ENCODE assay signal across 13 cellular contexts in genomic region chr19:55493052-55493649, GRCh38. TPM values are rescaled to one million over a fixed set of nuclear protein-coding genes. Genes with fewer than 3 reads are reported as not detected.
A peak's percentile ranks its signal among the peaks of the same experiment; 100 is the strongest.
DNase-seq lines count a peak whose midpoint lies in the region; ATAC-seq and TF ChIP-seq lines count a peak whose summit lies in the region.
"Had no signal": no experiment of that assay in that cellular context is flagged by ENCODE, and none has a peak within 500 bp of the region (broad histone marks: within the 10 kb centered on the region; RNA-seq: fewer than 3 reads in every experiment).

No MANE protein-coding gene starts in this region.

- peaks cover 59% of the 10 kb centered on the region for H3K4me1 Mint-ChIP-seq in HFFc6 (ENCODE audit: low read depth)

- H3K27me3 Mint-ChIP-seq in HFFc6 (ENCODE audit: insufficient read depth) = peaks cover 6% of the 10 kb centered on the region

- TF ChIP-seq CTCF in HFFc6 (IDR thresholded peaks at IDR 0.05) = no peak; the same call in 1 of the 2 replicates
- TF ChIP-seq CTCF in esophagus muscularis mucosa (IDR thresholded peaks at IDR 0.05) = no peak
- no peak for TF ChIP-seq CTCF in tibial nerve (IDR thresholded peaks at IDR 0.05)
- no peak for TF ChIP-seq CTCF in mucosa of descending colon (IDR thresholded peaks at IDR 0.05)

- no peak for ATAC-seq in mucosa of descending colon
- ATAC-seq: stimulated activated memory B cell treated with anti-CD40 and anti-IgM and Interleukin-4, amounts not matched to agents 10 μg/mL and 1 μg/mL and 100 μg/mL, for 72 hours; WTC11 had no signal

- TF ChIP-seq EP300 in esophagus muscularis mucosa (IDR thresholded peaks at IDR 0.05) (no peak), tibial nerve (IDR thresholded peaks at IDR 0.05) (no peak)

- peaks cover 15% of the 10 kb centered on the region; the same call in 1 of the 2 replicates for H3K36me3 Mint-ChIP-seq in HFFc6 (ENCODE audit: low read depth)
- H3K36me3 Mint-ChIP-seq: stimulated activated memory B cell treated with anti-CD40 and anti-IgM and Interleukin-4, amounts not matched to agents 10 μg/mL and 1 μg/mL and 100 μg/mL, for 72 hours; WTC11 had no signal

- DNase-seq in HFFc6 (peak; percentile 45), esophagus muscularis mucosa (ENCODE audit: extremely low spot score) (no peak), tibial nerve (ENCODE audit: low spot score in 2 of 2) (no peak), dedifferentiated amniotic fluid mesenchymal stem cell (ENCODE audit: extremely low spot score) (no peak), mucosa of descending colon (no peak)
- DNase-seq in activated naive CD4-positive, alpha-beta T cell treated with Interleukin-2 at 50 U/mL for 16 hours = no peak
- DNase-seq: activated naive CD4-positive, alpha-beta T cell treated with anti-CD3 and anti-CD28 coated beads, Interleukin-2, amount 50 U/mL, for 16 hours; central memory CD4-positive, alpha-beta T cell; mesendoderm; stimulated activated CD4-positive, alpha-beta T cell treated with anti-CD3 and anti-CD28 coated beads, Interleukin-4, amount 100 ng/mL, for 4 hours had no signal

- H3K9ac ChIP-seq in mucosa of rectum (ENCODE audit: low read depth in 1 of 2, low read length in 2 of 2) = no peak overlapping the region

- H3K9me3 ChIP-seq in esophagus muscularis mucosa (no peaks in the 10 kb centered on the region), mucosa of rectum (ENCODE audit: control insufficient read depth in 2 of 2, low read length in 2 of 2) (no peaks in the 10 kb centered on the region), tibial nerve (no peaks in the 10 kb centered on the region), mucosa of descending colon (no peaks in the 10 kb centered on the region)

- intact Hi-C loops in esophagus muscularis mucosa (cut with DNase I) = no loop called here
- intact Hi-C loops in mucosa of descending colon (cut with DNase I, micrococcal nuclease) = no loop called here

- TF ChIP-seq POLR2A in esophagus muscularis mucosa (IDR thresholded peaks at IDR 0.05; ENCODE audit: low read depth) (no peak), tibial nerve (IDR thresholded peaks at IDR 0.05) (no peak)

- no peaks in the 10 kb centered on the region for H3K9me3 Mint-ChIP-seq in HFFc6
- H3K9me3 Mint-ChIP-seq: stimulated activated memory B cell treated with anti-CD40 and anti-IgM and Interleukin-4, amounts not matched to agents 10 μg/mL and 1 μg/mL and 100 μg/mL, for 72 hours; WTC11 had no signal

- WGBS in esophagus muscularis mucosa = 34% methylated on average over 7 of the region's 19 CpGs
- 35 to 48% methylated on average over 12 to 15 of the region's 19 CpGs for WGBS in tibial nerve, 2 donors

- peak overlapping the region; percentile 72 to 98 (median 96) for H3K27ac ChIP-seq in esophagus muscularis mucosa (replicated peaks in 1 of 4)
- H3K27ac ChIP-seq in mucosa of rectum (ENCODE audit: low read depth in 2 of 2, low read length in 2 of 2) = peak overlapping the region; percentile 2 to 32
- H3K27ac ChIP-seq in tibial nerve = peak overlapping the region; percentile 6 to 87 (median 79)

- H3K4me3 Mint-ChIP-seq in HFFc6 = peak overlapping the region; percentile 63
- H3K4me3 Mint-ChIP-seq: stimulated activated memory B cell treated with anti-CD40 and anti-IgM and Interleukin-4, amounts not matched to agents 10 μg/mL and 1 μg/mL and 100 μg/mL, for 72 hours; WTC11 had no signal

- H3K4me1 ChIP-seq in esophagus muscularis mucosa (peaks cover 20 to 76% (median 64%) of the 10 kb centered on the region in 4 donors), mucosa of rectum (ENCODE audit: control insufficient read depth in 2 of 2, insufficient read depth in 2 of 2, low read length in 2 of 2) (peaks cover 0 to 5% of the 10 kb centered on the region in 2 donors), tibial nerve (peaks cover 0 to 73% (median 12%) of the 10 kb centered on the region in 4 donors), mucosa of descending colon (ENCODE audit: low read depth) (no peaks in the 10 kb centered on the region)

- H3K27me3 ChIP-seq in esophagus muscularis mucosa (peaks cover 0 to 1% (median 0%) of the 10 kb centered on the region in 4 donors), mucosa of rectum (ENCODE audit: control insufficient read depth in 2 of 2, insufficient read depth in 2 of 2, low read length in 2 of 2) (peaks cover 3 to 9% of the 10 kb centered on the region in 2 donors), tibial nerve (no peaks in the 10 kb centered on the region)

- H3K36me3 ChIP-seq in esophagus muscularis mucosa = peaks cover 0 to 4% (median 2%) of the 10 kb centered on the region in 4 donors
- no peaks in the 10 kb centered on the region for H3K36me3 ChIP-seq in mucosa of rectum (ENCODE audit: control insufficient read depth in 2 of 2, insufficient read depth in 2 of 2, low read length in 2 of 2)
- no peaks in the 10 kb centered on the region for H3K36me3 ChIP-seq in tibial nerve
- H3K36me3 ChIP-seq in mucosa of descending colon (ENCODE audit: low read depth) = no peaks in the 10 kb centered on the region

- H3K4me3 ChIP-seq in esophagus muscularis mucosa (peak overlapping the region; percentile 20 to 50 (median 32)), mucosa of rectum (ENCODE audit: low read length in 2 of 2) (no peak overlapping the region), tibial nerve (peak overlapping the region in 2 of 4 donors; percentile 11 to 45), mucosa of descending colon (no peak overlapping the region)

- peak overlapping the region; percentile 76 for H3K27ac Mint-ChIP-seq in HFFc6
- H3K27ac Mint-ChIP-seq: stimulated activated memory B cell treated with anti-CD40 and anti-IgM and Interleukin-4, amounts not matched to agents 10 μg/mL and 1 μg/mL and 100 μg/mL, for 72 hours; WTC11 had no signal

RNA-seq across cellular contexts. Expression of gene SSC5D, which starts 4.9 kb away (rescaled TPM):
- 10 to 100 TPM; 47.7 to 59.9 (median 51.9) TPM for total RNA-seq in HFFc6 (2021; fragmentation: NEBNext Ultra II Directional; extraction: Animal tissue kit (Norgen Biotek cat#: 25700))
- 10 to 100 TPM in 3 of 4 donors, 1 to 10 TPM in 1; 9.5 to 41.2 (median 14.6) TPM for total RNA-seq in esophagus muscularis mucosa
- total RNA-seq in tibial nerve = 10 to 100 TPM in 1 of 4 donors, 1 to 10 TPM in 3; 3.9 to 14.5 (median 7.2) TPM
- total RNA-seq in mucosa of descending colon = 10 to 100 TPM in 1 of 3 donors, 1 to 10 TPM in 2; 2.6 to 35.0 (median 4.0) TPM

RNA-seq across cellular contexts. Expression of gene NAT14, which starts 8.2 kb away (rescaled TPM):
- 10 to 100 TPM; 53.3 to 72.0 (median 61.3) TPM for total RNA-seq in HFFc6 (2021; fragmentation: NEBNext Ultra II Directional; extraction: Animal tissue kit (Norgen Biotek cat#: 25700))
- 10 to 100 TPM in 3 of 4 donors, 1 to 10 TPM in 1; 5.8 to 14.2 (median 10.2) TPM for total RNA-seq in esophagus muscularis mucosa
- total RNA-seq in tibial nerve = 1 to 10 TPM; 3.1 to 8.0 (median 4.3) TPM
- 10 to 100 TPM in 1 of 3 donors, 1 to 10 TPM in 2; 3.9 to 21.7 (median 5.5) TPM for total RNA-seq in mucosa of descending colon

RNA-seq across cellular contexts. Expression of gene ZNF628, which starts 16.7 kb away (rescaled TPM):
- 10 to 100 TPM in 2 of 6 experiments, 1 to 10 TPM in 4; 8.6 to 11.3 (median 9.5) TPM for total RNA-seq in HFFc6 (2021; fragmentation: NEBNext Ultra II Directional; extraction: Animal tissue kit (Norgen Biotek cat#: 25700))
- total RNA-seq in esophagus muscularis mucosa (10 to 100 TPM in 3 of 4 donors, 1 to 10 TPM in 1; 5.1 to 16.6 (median 11.9) TPM), tibial nerve (10 to 100 TPM in 1 of 4 donors, 1 to 10 TPM in 3; 3.5 to 16.8 (median 4.0) TPM), mucosa of descending colon (10 to 100 TPM in 1 of 3 donors, 1 to 10 TPM in 2; 6.8 to 11.1 (median 7.9) TPM)

RNA-seq across cellular contexts. Expression of gene C19orf85, which starts 28.6 kb away (rescaled TPM):
- not detected for total RNA-seq in HFFc6 (2021; fragmentation: NEBNext Ultra II Directional; extraction: Animal tissue kit (Norgen Biotek cat#: 25700))
- total RNA-seq in esophagus muscularis mucosa (not detected), tibial nerve (not detected), mucosa of descending colon (not detected)

RNA-seq across cellular contexts. Expression of gene ISOC2, which starts 31.7 kb away (rescaled TPM):
- total RNA-seq in HFFc6 (2021; fragmentation: NEBNext Ultra II Directional; extraction: Animal tissue kit (Norgen Biotek cat#: 25700)) = 10 to 100 TPM; 60.1 to 81.4 (median 66.8) TPM
- total RNA-seq in esophagus muscularis mucosa = 100 to 1,000 TPM in 1 of 4 donors, 10 to 100 TPM in 3; 66.8 to 104 (median 77.7) TPM
- total RNA-seq in tibial nerve = 10 to 100 TPM; 38.0 to 80.4 (median 65.9) TPM
- total RNA-seq in mucosa of descending colon = 10 to 100 TPM; 65.8 to 88.4 (median 86.9) TPM

Comparison
In these comparisons a context has a peak if more than half of its experiments do, and no peak if none do; other contexts are left out.
1. H3K27ac ChIP-seq: peak in every context shown above with its lines; median percentile 96 in esophagus muscularis mucosa; 79 in tibial nerve; 17 in mucosa of rectum.
2. H3K4me3 ChIP-seq: peak in esophagus muscularis mucosa (4 of 4); none in mucosa of rectum (0 of 2) and mucosa of descending colon (single experiment).